ENCODE assay signal across 7 cellular contexts in genomic region chr18:53380063-53380639, GRCh38.
DNase-seq lines count a peak whose midpoint lies in the region; ATAC-seq and TF ChIP-seq lines count a peak whose summit lies in the region.

No MANE protein-coding gene starts in this region.

- WGBS in hepatocyte (ENCODE audit: low lambda C conversion rate, missing lambda C conversion rate): 85% methylated on average over 1 of the region's 1 CpG

- H3K27ac ChIP-seq in PC-9: no peak overlapping the region
- no peak overlapping the region for H3K27ac ChIP-seq in hepatocyte

- H4K20me1 ChIP-seq in PC-9 (ENCODE audit: insufficient read depth): no peaks in the 10 kb centered on the region; the same call in 1 of the 2 replicates
- no peaks in the 10 kb centered on the region for H4K20me1 ChIP-seq in hepatocyte (ENCODE audit: insufficient read depth, poor library complexity, severe bottlenecking)

- intact Hi-C loops in PC-9 (cut with micrococcal nuclease; ENCODE audit: unreplicated experiment): no loop called here

- H3K4me2 ChIP-seq in PC-9: no peak overlapping the region
- H3K4me2 ChIP-seq in hepatocyte: no peak overlapping the region

- H2AFZ ChIP-seq in PC-9 (no peak overlapping the region), hepatocyte (no peak overlapping the region)

- no peaks in the 10 kb centered on the region for H3K79me2 ChIP-seq in PC-9 (ENCODE audit: low read depth)
- H3K79me2 ChIP-seq in hepatocyte: no peaks in the 10 kb centered on the region

- CTCF ChIA-PET in PC-9 (lab: Charles Lee): no interaction called here

- peak; percentile 35 for TF ChIP-seq CTCF in GM12865 (IDR thresholded peaks at IDR 0.05; ENCODE audit: insufficient read depth, low read depth, low read length, missing control alignments)
- peak; percentile 51 for TF ChIP-seq CTCF in PC-9 (conservative IDR thresholded peaks at IDR 0.05)
- peak; percentile 58 for TF ChIP-seq CTCF in hepatocyte (IDR thresholded peaks at IDR 0.05; ENCODE audit: poor library complexity)

- H3K4me3 ChIP-seq in GM12865 (ENCODE audit: low read depth, low read length): no peak overlapping the region
- H3K4me3 ChIP-seq in PC-9: no peak overlapping the region
- H3K4me3 ChIP-seq in hepatocyte: no peak overlapping the region
- H3K4me3 ChIP-seq in MG63: no peak overlapping the region

- no TSS peak for BruUV-seq in PC-9 (replicated peaks; lab: Mats Ljungman, UMichigan)

- H3K9me3 ChIP-seq in PC-9 (ENCODE audit: insufficient read depth, low read depth) (no peaks in the 10 kb centered on the region), hepatocyte (ENCODE audit: low read depth) (no peaks in the 10 kb centered on the region), MG63 (no peaks in the 10 kb centered on the region)

- DNase-seq in GM12865 (ENCODE audit: low read depth) (peak; percentile 60), PC-9 (no peak), hepatocyte (ENCODE audit: low spot score) (peak; percentile 57), MG63 (no peak), activated gamma-delta T cell treated with Interleukin-2 at 50 U/mL for 16 hours (no peak)

- no peaks in the 10 kb centered on the region for H3F3A ChIP-seq in PC-9 (ENCODE audit: insufficient read depth, low read depth)

- POLR2A ChIA-PET in PC-9 (lab: Charles Lee; ENCODE audit: unreplicated experiment): no interaction called here

- H3K4me1 ChIP-seq in PC-9 (replicated peaks; ENCODE audit: insufficient read depth): no peaks in the 10 kb centered on the region
- H3K4me1 ChIP-seq in hepatocyte (ENCODE audit: insufficient read depth): no peaks in the 10 kb centered on the region

- no peaks in the 10 kb centered on the region for H3K36me3 ChIP-seq in PC-9 (ENCODE audit: low read depth)
- no peaks in the 10 kb centered on the region for H3K36me3 ChIP-seq in hepatocyte (replicated peaks; ENCODE audit: insufficient read depth, low read depth)
- no peaks in the 10 kb centered on the region for H3K36me3 ChIP-seq in MG63

- H3K27me3 ChIP-seq in PC-9 (ENCODE audit: insufficient read depth, low read depth) (peaks cover 11% of the 10 kb centered on the region; the same call in 1 of the 2 replicates), hepatocyte (no peaks in the 10 kb centered on the region), MG63 (no peaks in the 10 kb centered on the region)

- H3K9me2 ChIP-seq in PC-9 (ENCODE audit: insufficient read depth): no peaks in the 10 kb centered on the region
- H3K9me2 ChIP-seq in hepatocyte (replicated peaks; ENCODE audit: insufficient read depth): no peaks in the 10 kb centered on the region

- ATAC-seq in HG03469 (IDR thresholded peaks at IDR 0.05; ENCODE audit: unreplicated experiment) (peak; percentile 60), HG02852 (IDR thresholded peaks at IDR 0.05; ENCODE audit: unreplicated experiment) (no peak)

Comparison
In these comparisons a context has a peak if more than half of its experiments do, and no peak if none do; other contexts are left out.
1. DNase-seq: peak in GM12865 (single experiment) and hepatocyte (single experiment); none in PC-9 (0 of 2), MG63 (single experiment) and activated gamma-delta T cell treated with Interleukin-2 at 50 U/mL for 16 hours (single experiment).
2. Peak in every context shown above with its lines, with median percentiles within 50 percentile points of each other: CTCF ChIP-seq.